ENCODE assay signal across 1 cellular context in the genomic region with DNA sequence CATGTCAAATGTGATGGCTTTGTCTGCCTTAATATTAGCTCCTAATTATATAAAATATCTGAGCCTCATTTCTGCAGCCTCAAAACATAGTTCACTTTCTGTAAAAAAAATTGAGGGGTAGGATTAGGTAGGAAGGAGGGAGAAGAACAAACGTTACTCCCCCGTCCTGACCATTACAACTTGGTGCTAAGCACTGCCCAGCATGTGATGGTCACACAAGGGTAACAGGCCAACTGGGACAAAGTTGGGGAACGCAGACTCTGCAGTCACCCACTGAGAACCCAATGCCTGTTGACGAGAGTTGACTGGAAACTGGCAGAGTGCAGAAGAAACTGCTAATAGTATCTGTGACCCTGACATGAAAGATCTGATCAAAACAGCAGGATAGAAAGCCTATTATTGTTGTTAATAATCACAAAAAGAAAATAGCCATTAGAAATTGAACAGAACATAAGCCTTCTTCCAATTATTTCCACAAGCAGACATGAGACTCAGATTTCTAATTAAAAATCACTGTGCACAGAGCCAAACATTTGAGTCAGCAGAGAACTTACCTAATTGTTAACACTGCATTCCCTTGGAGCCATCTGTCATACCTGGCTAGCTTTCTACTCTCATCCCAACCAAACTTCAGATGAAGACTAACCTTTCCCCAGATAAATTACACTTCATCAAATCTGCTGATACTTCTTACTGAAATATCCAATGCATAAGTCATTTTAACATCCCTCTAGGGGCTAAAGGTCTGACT.
TF ChIP-seq lines count a peak whose summit lies in the region.

No MANE protein-coding gene starts in this region.

TF ChIP-seq in K562, 482 proteins besides CTCF, POLR2A, EP300 and RAD21 (continued from another document and continues in another):
- TF ChIP-seq, protein P1, sequence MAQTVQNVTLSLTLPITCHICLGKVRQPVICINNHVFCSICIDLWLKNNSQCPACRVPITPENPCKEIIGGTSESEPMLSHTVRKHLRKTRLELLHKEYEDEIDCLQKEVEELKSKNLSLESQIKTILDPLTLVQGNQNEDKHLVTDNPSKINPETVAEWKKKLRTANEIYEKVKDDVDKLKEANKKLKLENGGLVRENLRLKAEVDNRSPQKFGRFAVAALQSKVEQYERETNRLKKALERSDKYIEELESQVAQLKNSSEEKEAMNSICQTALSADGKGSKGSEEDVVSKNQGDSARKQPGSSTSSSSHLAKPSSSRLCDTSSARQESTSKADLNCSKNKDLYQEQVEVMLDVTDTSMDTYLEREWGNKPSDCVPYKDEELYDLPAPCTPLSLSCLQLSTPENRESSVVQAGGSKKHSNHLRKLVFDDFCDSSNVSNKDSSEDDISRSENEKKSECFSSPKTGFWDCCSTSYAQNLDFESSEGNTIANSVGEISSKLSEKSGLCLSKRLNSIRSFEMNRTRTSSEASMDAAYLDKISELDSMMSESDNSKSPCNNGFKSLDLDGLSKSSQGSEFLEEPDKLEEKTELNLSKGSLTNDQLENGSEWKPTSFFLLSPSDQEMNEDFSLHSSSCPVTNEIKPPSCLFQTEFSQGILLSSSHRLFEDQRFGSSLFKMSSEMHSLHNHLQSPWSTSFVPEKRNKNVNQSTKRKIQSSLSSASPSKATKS (CRISPR knock-in tag; IDR thresholded peaks at IDR 0.05), result no peak
- TF ChIP-seq PCBP2 (IDR thresholded peaks at IDR 0.05; ENCODE audit: low read depth, low read length, poor library complexity, severe bottlenecking), result no peak
- no peak for TF ChIP-seq ZEB2 (IDR thresholded peaks at IDR 0.05)
- TF ChIP-seq NR2C2 (CRISPR knock-in tag; IDR thresholded peaks at IDR 0.05), result no peak
- TF ChIP-seq NR2C2 (tag; IDR thresholded peaks at IDR 0.05), result no peak
- TF ChIP-seq RUNX1 (IDR thresholded peaks at IDR 0.05; ENCODE audit: low read depth), result no peak
- TF ChIP-seq ELF1 (tag; IDR thresholded peaks at IDR 0.05), result no peak
- TF ChIP-seq SNRNP70 (optimal IDR thresholded peaks at IDR 0.05; ENCODE audit: low read depth, low read length), result no peak
- TF ChIP-seq NCOA1 (IDR thresholded peaks at IDR 0.05; ENCODE audit: low read depth), result no peak
- TF ChIP-seq, protein P2, sequence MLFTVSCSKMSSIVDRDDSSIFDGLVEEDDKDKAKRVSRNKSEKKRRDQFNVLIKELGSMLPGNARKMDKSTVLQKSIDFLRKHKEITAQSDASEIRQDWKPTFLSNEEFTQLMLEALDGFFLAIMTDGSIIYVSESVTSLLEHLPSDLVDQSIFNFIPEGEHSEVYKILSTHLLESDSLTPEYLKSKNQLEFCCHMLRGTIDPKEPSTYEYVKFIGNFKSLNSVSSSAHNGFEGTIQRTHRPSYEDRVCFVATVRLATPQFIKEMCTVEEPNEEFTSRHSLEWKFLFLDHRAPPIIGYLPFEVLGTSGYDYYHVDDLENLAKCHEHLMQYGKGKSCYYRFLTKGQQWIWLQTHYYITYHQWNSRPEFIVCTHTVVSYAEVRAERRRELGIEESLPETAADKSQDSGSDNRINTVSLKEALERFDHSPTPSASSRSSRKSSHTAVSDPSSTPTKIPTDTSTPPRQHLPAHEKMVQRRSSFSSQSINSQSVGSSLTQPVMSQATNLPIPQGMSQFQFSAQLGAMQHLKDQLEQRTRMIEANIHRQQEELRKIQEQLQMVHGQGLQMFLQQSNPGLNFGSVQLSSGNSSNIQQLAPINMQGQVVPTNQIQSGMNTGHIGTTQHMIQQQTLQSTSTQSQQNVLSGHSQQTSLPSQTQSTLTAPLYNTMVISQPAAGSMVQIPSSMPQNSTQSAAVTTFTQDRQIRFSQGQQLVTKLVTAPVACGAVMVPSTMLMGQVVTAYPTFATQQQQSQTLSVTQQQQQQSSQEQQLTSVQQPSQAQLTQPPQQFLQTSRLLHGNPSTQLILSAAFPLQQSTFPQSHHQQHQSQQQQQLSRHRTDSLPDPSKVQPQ (CRISPR knock-in tag; IDR thresholded peaks at IDR 0.05; ENCODE audit: borderline replicate concordance), result no peak
- TF ChIP-seq, protein P3, sequence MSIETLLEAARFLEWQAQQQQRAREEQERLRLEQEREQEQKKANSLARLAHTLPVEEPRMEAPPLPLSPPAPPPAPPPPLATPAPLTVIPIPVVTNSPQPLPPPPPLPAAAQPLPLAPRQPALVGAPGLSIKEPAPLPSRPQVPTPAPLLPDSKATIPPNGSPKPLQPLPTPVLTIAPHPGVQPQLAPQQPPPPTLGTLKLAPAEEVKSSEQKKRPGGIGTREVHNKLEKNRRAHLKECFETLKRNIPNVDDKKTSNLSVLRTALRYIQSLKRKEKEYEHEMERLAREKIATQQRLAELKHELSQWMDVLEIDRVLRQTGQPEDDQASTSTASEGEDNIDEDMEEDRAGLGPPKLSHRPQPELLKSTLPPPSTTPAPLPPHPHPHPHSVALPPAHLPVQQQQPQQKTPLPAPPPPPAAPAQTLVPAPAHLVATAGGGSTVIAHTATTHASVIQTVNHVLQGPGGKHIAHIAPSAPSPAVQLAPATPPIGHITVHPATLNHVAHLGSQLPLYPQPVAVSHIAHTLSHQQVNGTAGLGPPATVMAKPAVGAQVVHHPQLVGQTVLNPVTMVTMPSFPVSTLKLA (conservative IDR thresholded peaks at IDR 0.05), result no peak
- TF ChIP-seq NR1H2 (CRISPR knock-in tag; IDR thresholded peaks at IDR 0.05), result no peak
- TF ChIP-seq TAF9B (IDR thresholded peaks at IDR 0.05; ENCODE audit: partially characterized antibody), result no peak
- TF ChIP-seq ERF (CRISPR knock-in tag; IDR thresholded peaks at IDR 0.05), result no peak
- no peak for TF ChIP-seq ZFP36 (IDR thresholded peaks at IDR 0.05; ENCODE audit: low read depth, low read length, partially characterized antibody)
- TF ChIP-seq, protein P4, sequence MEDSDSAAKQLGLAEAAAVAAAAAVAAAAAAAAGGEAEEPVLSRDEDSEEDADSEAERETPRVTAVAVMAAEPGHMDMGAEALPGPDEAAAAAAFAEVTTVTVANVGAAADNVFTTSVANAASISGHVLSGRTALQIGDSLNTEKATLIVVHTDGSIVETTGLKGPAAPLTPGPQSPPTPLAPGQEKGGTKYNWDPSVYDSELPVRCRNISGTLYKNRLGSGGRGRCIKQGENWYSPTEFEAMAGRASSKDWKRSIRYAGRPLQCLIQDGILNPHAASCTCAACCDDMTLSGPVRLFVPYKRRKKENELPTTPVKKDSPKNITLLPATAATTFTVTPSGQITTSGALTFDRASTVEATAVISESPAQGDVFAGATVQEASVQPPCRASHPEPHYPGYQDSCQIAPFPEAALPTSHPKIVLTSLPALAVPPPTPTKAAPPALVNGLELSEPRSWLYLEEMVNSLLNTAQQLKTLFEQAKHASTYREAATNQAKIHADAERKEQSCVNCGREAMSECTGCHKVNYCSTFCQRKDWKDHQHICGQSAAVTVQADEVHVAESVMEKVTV (CRISPR knock-in tag; IDR thresholded peaks at IDR 0.05), result no peak
- TF ChIP-seq ZNF175 (CRISPR knock-in tag; IDR thresholded peaks at IDR 0.05; ENCODE audit: low read depth), result no peak
- TF ChIP-seq MECOM (CRISPR knock-in tag; IDR thresholded peaks at IDR 0.05), result 0 out of 2 replicates have a peak, but pooled peaks have one; percentile 19
- TF ChIP-seq MED1 (CRISPR knock-in tag; IDR thresholded peaks at IDR 0.05; ENCODE audit: borderline replicate concordance), result no peak
- TF ChIP-seq FOSL1 (tag; conservative IDR thresholded peaks at IDR 0.05), result 0 out of 2 replicates have a peak, but pooled peaks have one; percentile 10
- TF ChIP-seq ZNF197 (CRISPR knock-in tag; IDR thresholded peaks at IDR 0.05; ENCODE audit: low read depth), result no peak
- TF ChIP-seq ZSCAN32 (CRISPR knock-in tag; IDR thresholded peaks at IDR 0.05), result no peak
- no peak for TF ChIP-seq EHMT2 (IDR thresholded peaks at IDR 0.05)
- peak; percentile 85 for TF ChIP-seq WHSC1 (IDR thresholded peaks at IDR 0.05; ENCODE audit: low read length)
- TF ChIP-seq ZNF77 (CRISPR knock-in tag; IDR thresholded peaks at IDR 0.05), result no peak
- TF ChIP-seq, protein P5, sequence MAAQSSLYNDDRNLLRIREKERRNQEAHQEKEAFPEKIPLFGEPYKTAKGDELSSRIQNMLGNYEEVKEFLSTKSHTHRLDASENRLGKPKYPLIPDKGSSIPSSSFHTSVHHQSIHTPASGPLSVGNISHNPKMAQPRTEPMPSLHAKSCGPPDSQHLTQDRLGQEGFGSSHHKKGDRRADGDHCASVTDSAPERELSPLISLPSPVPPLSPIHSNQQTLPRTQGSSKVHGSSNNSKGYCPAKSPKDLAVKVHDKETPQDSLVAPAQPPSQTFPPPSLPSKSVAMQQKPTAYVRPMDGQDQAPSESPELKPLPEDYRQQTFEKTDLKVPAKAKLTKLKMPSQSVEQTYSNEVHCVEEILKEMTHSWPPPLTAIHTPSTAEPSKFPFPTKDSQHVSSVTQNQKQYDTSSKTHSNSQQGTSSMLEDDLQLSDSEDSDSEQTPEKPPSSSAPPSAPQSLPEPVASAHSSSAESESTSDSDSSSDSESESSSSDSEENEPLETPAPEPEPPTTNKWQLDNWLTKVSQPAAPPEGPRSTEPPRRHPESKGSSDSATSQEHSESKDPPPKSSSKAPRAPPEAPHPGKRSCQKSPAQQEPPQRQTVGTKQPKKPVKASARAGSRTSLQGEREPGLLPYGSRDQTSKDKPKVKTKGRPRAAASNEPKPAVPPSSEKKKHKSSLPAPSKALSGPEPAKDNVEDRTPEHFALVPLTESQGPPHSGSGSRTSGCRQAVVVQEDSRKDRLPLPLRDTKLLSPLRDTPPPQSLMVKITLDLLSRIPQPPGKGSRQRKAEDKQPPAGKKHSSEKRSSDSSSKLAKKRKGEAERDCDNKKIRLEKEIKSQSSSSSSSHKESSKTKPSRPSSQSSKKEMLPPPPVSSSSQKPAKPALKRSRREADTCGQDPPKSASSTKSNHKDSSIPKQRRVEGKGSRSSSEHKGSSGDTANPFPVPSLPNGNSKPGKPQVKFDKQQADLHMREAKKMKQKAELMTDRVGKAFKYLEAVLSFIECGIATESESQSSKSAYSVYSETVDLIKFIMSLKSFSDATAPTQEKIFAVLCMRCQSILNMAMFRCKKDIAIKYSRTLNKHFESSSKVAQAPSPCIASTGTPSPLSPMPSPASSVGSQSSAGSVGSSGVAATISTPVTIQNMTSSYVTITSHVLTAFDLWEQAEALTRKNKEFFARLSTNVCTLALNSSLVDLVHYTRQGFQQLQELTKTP (IDR thresholded peaks at IDR 0.05; ENCODE audit: low read depth in 1 of 2, partially characterized antibody in 2 of 2), result no peak
- TF ChIP-seq ZNF76 (CRISPR knock-in tag; IDR thresholded peaks at IDR 0.05; ENCODE audit: borderline replicate concordance), result 0 out of 2 replicates have a peak, but pooled peaks have one; percentile 33
- no peak for TF ChIP-seq ZBTB17 (CRISPR knock-in tag; IDR thresholded peaks at IDR 0.05)
- TF ChIP-seq, protein P6, sequence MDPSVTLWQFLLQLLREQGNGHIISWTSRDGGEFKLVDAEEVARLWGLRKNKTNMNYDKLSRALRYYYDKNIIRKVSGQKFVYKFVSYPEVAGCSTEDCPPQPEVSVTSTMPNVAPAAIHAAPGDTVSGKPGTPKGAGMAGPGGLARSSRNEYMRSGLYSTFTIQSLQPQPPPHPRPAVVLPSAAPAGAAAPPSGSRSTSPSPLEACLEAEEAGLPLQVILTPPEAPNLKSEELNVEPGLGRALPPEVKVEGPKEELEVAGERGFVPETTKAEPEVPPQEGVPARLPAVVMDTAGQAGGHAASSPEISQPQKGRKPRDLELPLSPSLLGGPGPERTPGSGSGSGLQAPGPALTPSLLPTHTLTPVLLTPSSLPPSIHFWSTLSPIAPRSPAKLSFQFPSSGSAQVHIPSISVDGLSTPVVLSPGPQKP (CRISPR knock-in tag; IDR thresholded peaks at IDR 0.05), result no peak
- TF ChIP-seq, protein P7, sequence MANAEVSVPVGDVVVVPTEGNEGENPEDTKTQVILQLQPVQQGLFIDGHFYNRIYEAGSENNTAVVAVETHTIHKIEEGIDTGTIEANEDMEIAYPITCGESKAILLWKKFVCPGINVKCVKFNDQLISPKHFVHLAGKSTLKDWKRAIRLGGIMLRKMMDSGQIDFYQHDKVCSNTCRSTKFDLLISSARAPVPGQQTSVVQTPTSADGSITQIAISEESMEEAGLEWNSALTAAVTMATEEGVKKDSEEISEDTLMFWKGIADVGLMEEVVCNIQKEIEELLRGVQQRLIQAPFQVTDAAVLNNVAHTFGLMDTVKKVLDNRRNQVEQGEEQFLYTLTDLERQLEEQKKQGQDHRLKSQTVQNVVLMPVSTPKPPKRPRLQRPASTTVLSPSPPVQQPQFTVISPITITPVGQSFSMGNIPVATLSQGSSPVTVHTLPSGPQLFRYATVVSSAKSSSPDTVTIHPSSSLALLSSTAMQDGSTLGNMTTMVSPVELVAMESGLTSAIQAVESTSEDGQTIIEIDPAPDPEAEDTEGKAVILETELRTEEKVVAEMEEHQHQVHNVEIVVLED (CRISPR knock-in tag; IDR thresholded peaks at IDR 0.05), result no peak
- 0 out of 2 replicates have a peak, but pooled peaks have one; percentile 35 for TF ChIP-seq GTF2E2 (tag; IDR thresholded peaks at IDR 0.05)
- no peak for TF ChIP-seq MCM2 (IDR thresholded peaks at IDR 0.05; ENCODE audit: low read depth)
- TF ChIP-seq SMARCE1 (IDR thresholded peaks at IDR 0.05), result no peak
- TF ChIP-seq ESRRA (IDR thresholded peaks at IDR 0.05; ENCODE audit: borderline replicate concordance, low read depth), result no peak
- TF ChIP-seq TRIM24 (IDR thresholded peaks at IDR 0.05), result no peak
- TF ChIP-seq, protein P8, sequence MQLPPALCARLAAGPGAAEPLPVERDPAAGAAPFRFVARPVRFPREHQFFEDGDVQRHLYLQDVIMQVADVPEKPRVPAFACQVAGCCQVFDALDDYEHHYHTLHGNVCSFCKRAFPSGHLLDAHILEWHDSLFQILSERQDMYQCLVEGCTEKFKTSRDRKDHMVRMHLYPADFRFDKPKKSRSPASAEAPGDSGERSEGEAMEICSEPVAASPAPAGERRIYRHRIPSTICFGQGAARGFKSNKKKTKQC (CRISPR knock-in tag; IDR thresholded peaks at IDR 0.05), result no peak
- no peak for TF ChIP-seq EWSR1 (IDR thresholded peaks at IDR 0.05; ENCODE audit: borderline replicate concordance, low read depth, partially characterized antibody)
- TF ChIP-seq TCF3 (CRISPR knock-in tag; IDR thresholded peaks at IDR 0.05), result no peak
- TF ChIP-seq, protein P9, sequence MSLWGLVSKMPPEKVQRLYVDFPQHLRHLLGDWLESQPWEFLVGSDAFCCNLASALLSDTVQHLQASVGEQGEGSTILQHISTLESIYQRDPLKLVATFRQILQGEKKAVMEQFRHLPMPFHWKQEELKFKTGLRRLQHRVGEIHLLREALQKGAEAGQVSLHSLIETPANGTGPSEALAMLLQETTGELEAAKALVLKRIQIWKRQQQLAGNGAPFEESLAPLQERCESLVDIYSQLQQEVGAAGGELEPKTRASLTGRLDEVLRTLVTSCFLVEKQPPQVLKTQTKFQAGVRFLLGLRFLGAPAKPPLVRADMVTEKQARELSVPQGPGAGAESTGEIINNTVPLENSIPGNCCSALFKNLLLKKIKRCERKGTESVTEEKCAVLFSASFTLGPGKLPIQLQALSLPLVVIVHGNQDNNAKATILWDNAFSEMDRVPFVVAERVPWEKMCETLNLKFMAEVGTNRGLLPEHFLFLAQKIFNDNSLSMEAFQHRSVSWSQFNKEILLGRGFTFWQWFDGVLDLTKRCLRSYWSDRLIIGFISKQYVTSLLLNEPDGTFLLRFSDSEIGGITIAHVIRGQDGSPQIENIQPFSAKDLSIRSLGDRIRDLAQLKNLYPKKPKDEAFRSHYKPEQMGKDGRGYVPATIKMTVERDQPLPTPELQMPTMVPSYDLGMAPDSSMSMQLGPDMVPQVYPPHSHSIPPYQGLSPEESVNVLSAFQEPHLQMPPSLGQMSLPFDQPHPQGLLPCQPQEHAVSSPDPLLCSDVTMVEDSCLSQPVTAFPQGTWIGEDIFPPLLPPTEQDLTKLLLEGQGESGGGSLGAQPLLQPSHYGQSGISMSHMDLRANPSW (CRISPR knock-in tag; IDR thresholded peaks at IDR 0.05), result no peak
- TF ChIP-seq SRSF9 (IDR thresholded peaks at IDR 0.05; ENCODE audit: borderline replicate concordance, low read depth, low read length), result no peak
- TF ChIP-seq TSC22D4 (tag; IDR thresholded peaks at IDR 0.05), result no peak
- no peak for TF ChIP-seq GTF2F1 (IDR thresholded peaks at IDR 0.05; ENCODE audit: low read depth, low read length)
